Comparison of ENCODE assay signal across 2 cellular contexts in the genomic region with DNA sequence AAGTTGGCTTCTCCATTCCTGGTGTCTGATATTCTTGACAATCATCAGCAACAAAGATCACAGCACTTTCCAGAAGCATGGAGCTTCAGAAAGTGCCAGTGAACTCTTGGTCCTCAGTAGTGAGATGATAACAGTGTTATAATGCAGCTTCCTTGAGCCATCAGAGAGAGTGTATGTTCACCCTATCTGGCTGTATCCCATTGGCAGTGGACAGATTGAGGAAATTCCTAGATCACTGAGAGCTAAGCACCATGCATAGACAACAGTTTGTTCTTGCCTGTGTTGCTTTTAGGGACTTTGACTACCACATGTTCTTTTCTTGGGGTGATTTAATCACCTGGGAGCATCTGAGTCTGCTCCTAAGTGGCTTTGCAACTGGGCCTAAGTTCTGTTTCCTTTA.
TF ChIP-seq lines count a peak whose summit lies in the region.

No MANE protein-coding gene starts in this region.

TF ChIP-seq in WTC11, 78 proteins besides CTCF, POLR2A, EP300 and RAD21:
- TF ChIP-seq STAT6 (CRISPR knock-in tag; conservative IDR thresholded peaks at IDR 0.05; ENCODE audit: low read depth) (no peak), ZNF396 (CRISPR knock-in tag; IDR thresholded peaks at IDR 0.05; ENCODE audit: borderline replicate concordance) (no peak), GRHL2 (CRISPR knock-in tag; IDR thresholded peaks at IDR 0.05; ENCODE audit: insufficient replicate concordance, severe bottlenecking) (no peak), E2F1 (CRISPR knock-in tag; IDR thresholded peaks at IDR 0.05) (no peak), ZNF317 (CRISPR knock-in tag; IDR thresholded peaks at IDR 0.05; ENCODE audit: borderline replicate concordance, low read depth) (no peak), FOXP4 (CRISPR knock-in tag; IDR thresholded peaks at IDR 0.05) (no peak), RORB (CRISPR knock-in tag; IDR thresholded peaks at IDR 0.05) (no peak), FOXP1 (CRISPR knock-in tag; IDR thresholded peaks at IDR 0.05; ENCODE audit: borderline replicate concordance) (no peak), TEAD1 (CRISPR knock-in tag; IDR thresholded peaks at IDR 0.05) (no peak), PRRX2 (CRISPR knock-in tag; IDR thresholded peaks at IDR 0.05) (no peak)
- TF ChIP-seq, protein P1, sequence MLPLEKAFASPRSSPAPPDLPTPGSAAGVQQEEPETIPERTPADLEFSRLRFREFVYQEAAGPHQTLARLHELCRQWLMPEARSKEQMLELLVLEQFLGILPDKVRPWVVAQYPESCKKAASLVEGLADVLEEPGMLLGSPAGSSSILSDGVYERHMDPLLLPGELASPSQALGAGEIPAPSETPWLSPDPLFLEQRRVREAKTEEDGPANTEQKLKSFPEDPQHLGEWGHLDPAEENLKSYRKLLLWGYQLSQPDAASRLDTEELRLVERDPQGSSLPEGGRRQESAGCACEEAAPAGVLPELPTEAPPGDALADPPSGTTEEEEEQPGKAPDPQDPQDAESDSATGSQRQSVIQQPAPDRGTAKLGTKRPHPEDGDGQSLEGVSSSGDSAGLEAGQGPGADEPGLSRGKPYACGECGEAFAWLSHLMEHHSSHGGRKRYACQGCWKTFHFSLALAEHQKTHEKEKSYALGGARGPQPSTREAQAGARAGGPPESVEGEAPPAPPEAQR (CRISPR knock-in tag; IDR thresholded peaks at IDR 0.05) = no peak
- TF ChIP-seq, protein P2, sequence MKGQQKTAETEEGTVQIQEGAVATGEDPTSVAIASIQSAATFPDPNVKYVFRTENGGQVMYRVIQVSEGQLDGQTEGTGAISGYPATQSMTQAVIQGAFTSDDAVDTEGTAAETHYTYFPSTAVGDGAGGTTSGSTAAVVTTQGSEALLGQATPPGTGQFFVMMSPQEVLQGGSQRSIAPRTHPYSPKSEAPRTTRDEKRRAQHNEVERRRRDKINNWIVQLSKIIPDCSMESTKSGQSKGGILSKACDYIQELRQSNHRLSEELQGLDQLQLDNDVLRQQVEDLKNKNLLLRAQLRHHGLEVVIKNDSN (CRISPR knock-in tag; IDR thresholded peaks at IDR 0.05) = no peak
- TF ChIP-seq, protein P3, sequence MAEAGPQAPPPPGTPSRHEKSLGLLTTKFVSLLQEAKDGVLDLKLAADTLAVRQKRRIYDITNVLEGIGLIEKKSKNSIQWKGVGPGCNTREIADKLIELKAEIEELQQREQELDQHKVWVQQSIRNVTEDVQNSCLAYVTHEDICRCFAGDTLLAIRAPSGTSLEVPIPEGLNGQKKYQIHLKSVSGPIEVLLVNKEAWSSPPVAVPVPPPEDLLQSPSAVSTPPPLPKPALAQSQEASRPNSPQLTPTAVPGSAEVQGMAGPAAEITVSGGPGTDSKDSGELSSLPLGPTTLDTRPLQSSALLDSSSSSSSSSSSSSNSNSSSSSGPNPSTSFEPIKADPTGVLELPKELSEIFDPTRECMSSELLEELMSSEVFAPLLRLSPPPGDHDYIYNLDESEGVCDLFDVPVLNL (CRISPR knock-in tag; IDR thresholded peaks at IDR 0.05; ENCODE audit: borderline replicate concordance, low read depth) = no peak
- TF ChIP-seq, protein P4, sequence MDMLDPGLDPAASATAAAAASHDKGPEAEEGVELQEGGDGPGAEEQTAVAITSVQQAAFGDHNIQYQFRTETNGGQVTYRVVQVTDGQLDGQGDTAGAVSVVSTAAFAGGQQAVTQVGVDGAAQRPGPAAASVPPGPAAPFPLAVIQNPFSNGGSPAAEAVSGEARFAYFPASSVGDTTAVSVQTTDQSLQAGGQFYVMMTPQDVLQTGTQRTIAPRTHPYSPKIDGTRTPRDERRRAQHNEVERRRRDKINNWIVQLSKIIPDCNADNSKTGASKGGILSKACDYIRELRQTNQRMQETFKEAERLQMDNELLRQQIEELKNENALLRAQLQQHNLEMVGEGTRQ (CRISPR knock-in tag; IDR thresholded peaks at IDR 0.05) = no peak

TF ChIP-seq in endothelial cell of umbilical vein, 7 proteins besides CTCF, POLR2A, EP300 and RAD21:
- no peak for TF ChIP-seq POLR2AphosphoS5 (IDR thresholded peaks at IDR 0.05; ENCODE audit: insufficient read depth, low read depth, low read length)
- no peak for TF ChIP-seq JUN (IDR thresholded peaks at IDR 0.05; ENCODE audit: borderline replicate concordance, insufficient read depth, insufficient read length, low read depth)
- no peak for TF ChIP-seq GATA2 (IDR thresholded peaks at IDR 0.05; ENCODE audit: insufficient read depth, insufficient read length, low read depth, low read length)
- no peak for TF ChIP-seq MYC (IDR thresholded peaks at IDR 0.05; ENCODE audit: low read depth, low read length)
- TF ChIP-seq, protein P5, sequence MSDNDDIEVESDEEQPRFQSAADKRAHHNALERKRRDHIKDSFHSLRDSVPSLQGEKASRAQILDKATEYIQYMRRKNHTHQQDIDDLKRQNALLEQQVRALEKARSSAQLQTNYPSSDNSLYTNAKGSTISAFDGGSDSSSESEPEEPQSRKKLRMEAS (IDR thresholded peaks at IDR 0.05; ENCODE audit: insufficient read depth, insufficient read length) = no peak
- no peak for TF ChIP-seq FOS (IDR thresholded peaks at IDR 0.05; ENCODE audit: borderline replicate concordance, insufficient read depth, low read length)
- no peak for TF ChIP-seq EZH2 (IDR thresholded peaks at IDR 0.05; ENCODE audit: borderline replicate concordance, low read depth, low read length, severe bottlenecking)
